ENCODE assay signal across 1 cellular context in the genomic region with DNA sequence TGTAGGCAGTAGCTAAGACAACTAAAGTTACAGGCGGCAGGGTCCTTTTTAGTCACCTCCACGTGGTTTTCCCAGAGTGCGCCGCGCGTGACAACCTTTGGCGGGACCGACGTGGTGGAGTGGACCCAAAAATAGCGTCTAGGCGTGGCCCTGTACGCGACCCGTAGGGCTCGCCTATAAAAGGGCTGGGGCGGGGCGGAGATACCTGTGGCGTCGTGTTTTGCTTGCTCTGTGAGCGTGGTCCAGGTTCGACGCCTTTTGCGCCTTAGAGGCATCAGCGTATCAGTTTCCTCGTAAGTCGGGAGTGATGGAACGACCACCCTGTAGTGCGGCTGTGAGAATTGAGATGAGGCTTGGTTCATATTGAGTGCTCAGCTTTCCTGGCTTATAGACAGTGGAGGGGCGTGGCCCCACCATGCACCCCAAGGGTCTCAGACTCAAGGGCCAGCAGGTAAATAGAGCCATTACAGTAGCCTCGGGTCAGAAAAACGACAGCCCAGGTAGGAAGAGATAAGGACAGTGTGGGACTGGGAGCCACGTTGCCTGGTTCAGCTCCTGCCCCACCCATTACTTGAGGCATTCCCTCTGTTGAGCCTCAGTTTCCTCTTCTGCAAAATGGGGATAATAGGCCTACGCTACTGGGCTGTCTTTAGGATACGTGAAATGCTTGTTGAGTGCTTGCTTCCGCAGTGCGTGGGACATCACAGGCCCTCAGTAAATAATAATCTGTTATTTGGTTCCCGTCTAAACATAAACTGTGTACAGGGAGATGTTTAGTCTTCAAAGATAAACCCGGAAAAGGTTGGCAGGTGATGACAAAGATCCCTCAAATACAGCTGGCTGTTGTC.
TF ChIP-seq lines count a peak whose summit lies in the region.

No MANE protein-coding gene starts in this region.

TF ChIP-seq in HepG2, 621 proteins besides CTCF, POLR2A, EP300 and RAD21 (continued from another document and continues in another):
- TF ChIP-seq, protein P1, sequence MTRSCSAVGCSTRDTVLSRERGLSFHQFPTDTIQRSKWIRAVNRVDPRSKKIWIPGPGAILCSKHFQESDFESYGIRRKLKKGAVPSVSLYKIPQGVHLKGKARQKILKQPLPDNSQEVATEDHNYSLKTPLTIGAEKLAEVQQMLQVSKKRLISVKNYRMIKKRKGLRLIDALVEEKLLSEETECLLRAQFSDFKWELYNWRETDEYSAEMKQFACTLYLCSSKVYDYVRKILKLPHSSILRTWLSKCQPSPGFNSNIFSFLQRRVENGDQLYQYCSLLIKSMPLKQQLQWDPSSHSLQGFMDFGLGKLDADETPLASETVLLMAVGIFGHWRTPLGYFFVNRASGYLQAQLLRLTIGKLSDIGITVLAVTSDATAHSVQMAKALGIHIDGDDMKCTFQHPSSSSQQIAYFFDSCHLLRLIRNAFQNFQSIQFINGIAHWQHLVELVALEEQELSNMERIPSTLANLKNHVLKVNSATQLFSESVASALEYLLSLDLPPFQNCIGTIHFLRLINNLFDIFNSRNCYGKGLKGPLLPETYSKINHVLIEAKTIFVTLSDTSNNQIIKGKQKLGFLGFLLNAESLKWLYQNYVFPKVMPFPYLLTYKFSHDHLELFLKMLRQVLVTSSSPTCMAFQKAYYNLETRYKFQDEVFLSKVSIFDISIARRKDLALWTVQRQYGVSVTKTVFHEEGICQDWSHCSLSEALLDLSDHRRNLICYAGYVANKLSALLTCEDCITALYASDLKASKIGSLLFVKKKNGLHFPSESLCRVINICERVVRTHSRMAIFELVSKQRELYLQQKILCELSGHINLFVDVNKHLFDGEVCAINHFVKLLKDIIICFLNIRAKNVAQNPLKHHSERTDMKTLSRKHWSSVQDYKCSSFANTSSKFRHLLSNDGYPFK (CRISPR knock-in tag; IDR thresholded peaks at IDR 0.05; ENCODE audit: borderline replicate concordance): peak; percentile 77; the same call in 1 of the 2 replicates
- TF ChIP-seq NBN (conservative IDR thresholded peaks at IDR 0.05) (no peak), SNAPC2 (CRISPR knock-in tag; IDR thresholded peaks at IDR 0.05) (peak; percentile 80; the same call in 1 of the 2 replicates), BRD4 (CRISPR knock-in tag; IDR thresholded peaks at IDR 0.05) (peak; percentile 54; the same call in 1 of the 2 replicates), RARG (CRISPR knock-in tag; IDR thresholded peaks at IDR 0.05; ENCODE audit: low read depth) (no peak), ZNF224 (CRISPR knock-in tag; IDR thresholded peaks at IDR 0.05) (peak; percentile 59; the same call in 1 of the 2 replicates), MTA1 (CRISPR knock-in tag; IDR thresholded peaks at IDR 0.05; ENCODE audit: borderline replicate concordance) (peak; percentile 31; the same call in 1 of the 2 replicates), GPN1 (CRISPR knock-in tag; IDR thresholded peaks at IDR 0.05; ENCODE audit: borderline replicate concordance) (no peak), JDP2 (CRISPR knock-in tag; IDR thresholded peaks at IDR 0.05; ENCODE audit: borderline replicate concordance) (no peak), ZNF75D (CRISPR knock-in tag; IDR thresholded peaks at IDR 0.05; ENCODE audit: borderline replicate concordance) (peak; percentile 19; the same call in 1 of the 2 replicates), RFXAP (CRISPR knock-in tag; IDR thresholded peaks at IDR 0.05; ENCODE audit: borderline replicate concordance) (0 out of 2 replicates have a peak, but pooled peaks have one; percentile 5), TOE1 (CRISPR knock-in tag; IDR thresholded peaks at IDR 0.05) (no peak), ZNF773 (CRISPR knock-in tag; IDR thresholded peaks at IDR 0.05; ENCODE audit: borderline replicate concordance) (peak; percentile 72; the same call in 1 of the 2 replicates), CC2D1A (CRISPR knock-in tag; IDR thresholded peaks at IDR 0.05) (no peak), ZNF501 (CRISPR knock-in tag; IDR thresholded peaks at IDR 0.05) (peak; percentile 90), MZF1 (CRISPR knock-in tag; IDR thresholded peaks at IDR 0.05; ENCODE audit: borderline replicate concordance) (no peak), EED (CRISPR knock-in tag; IDR thresholded peaks at IDR 0.05) (peak; percentile 48; the same call in 1 of the 2 replicates), ZNF768 (CRISPR knock-in tag; IDR thresholded peaks at IDR 0.05) (no peak), ZNF432 (CRISPR knock-in tag; IDR thresholded peaks at IDR 0.05; ENCODE audit: borderline replicate concordance) (no peak), KDM5A (IDR thresholded peaks at IDR 0.05; ENCODE audit: borderline replicate concordance, low read length) (no peak), HOXA9 (CRISPR knock-in tag; IDR thresholded peaks at IDR 0.05; ENCODE audit: borderline replicate concordance) (no peak), IKZF1 (IDR thresholded peaks at IDR 0.05) (no peak), ZNF615 (CRISPR knock-in tag; IDR thresholded peaks at IDR 0.05; ENCODE audit: borderline replicate concordance) (0 out of 2 replicates have a peak, but pooled peaks have one; percentile 46), HMG20B (CRISPR knock-in tag; conservative IDR thresholded peaks at IDR 0.05) (no peak), ZNF709 (CRISPR knock-in tag; IDR thresholded peaks at IDR 0.05) (peak; percentile 28), CEBPB (IDR thresholded peaks at IDR 0.05; ENCODE audit: borderline replicate concordance, low read depth, low read length) (no peak), MIER3 (CRISPR knock-in tag; IDR thresholded peaks at IDR 0.05; ENCODE audit: borderline replicate concordance) (no peak)
- TF ChIP-seq, protein P2, sequence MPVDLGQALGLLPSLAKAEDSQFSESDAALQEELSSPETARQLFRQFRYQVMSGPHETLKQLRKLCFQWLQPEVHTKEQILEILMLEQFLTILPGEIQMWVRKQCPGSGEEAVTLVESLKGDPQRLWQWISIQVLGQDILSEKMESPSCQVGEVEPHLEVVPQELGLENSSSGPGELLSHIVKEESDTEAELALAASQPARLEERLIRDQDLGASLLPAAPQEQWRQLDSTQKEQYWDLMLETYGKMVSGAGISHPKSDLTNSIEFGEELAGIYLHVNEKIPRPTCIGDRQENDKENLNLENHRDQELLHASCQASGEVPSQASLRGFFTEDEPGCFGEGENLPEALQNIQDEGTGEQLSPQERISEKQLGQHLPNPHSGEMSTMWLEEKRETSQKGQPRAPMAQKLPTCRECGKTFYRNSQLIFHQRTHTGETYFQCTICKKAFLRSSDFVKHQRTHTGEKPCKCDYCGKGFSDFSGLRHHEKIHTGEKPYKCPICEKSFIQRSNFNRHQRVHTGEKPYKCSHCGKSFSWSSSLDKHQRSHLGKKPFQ (CRISPR knock-in tag; IDR thresholded peaks at IDR 0.05; ENCODE audit: insufficient replicate concordance): no peak
- TF ChIP-seq, protein P3, sequence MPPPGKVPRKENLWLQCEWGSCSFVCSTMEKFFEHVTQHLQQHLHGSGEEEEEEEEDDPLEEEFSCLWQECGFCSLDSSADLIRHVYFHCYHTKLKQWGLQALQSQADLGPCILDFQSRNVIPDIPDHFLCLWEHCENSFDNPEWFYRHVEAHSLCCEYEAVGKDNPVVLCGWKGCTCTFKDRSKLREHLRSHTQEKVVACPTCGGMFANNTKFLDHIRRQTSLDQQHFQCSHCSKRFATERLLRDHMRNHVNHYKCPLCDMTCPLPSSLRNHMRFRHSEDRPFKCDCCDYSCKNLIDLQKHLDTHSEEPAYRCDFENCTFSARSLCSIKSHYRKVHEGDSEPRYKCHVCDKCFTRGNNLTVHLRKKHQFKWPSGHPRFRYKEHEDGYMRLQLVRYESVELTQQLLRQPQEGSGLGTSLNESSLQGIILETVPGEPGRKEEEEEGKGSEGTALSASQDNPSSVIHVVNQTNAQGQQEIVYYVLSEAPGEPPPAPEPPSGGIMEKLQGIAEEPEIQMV (CRISPR knock-in tag; IDR thresholded peaks at IDR 0.05; ENCODE audit: low read depth): no peak; the same call in 1 of the 2 replicates
- TF ChIP-seq, protein P4, sequence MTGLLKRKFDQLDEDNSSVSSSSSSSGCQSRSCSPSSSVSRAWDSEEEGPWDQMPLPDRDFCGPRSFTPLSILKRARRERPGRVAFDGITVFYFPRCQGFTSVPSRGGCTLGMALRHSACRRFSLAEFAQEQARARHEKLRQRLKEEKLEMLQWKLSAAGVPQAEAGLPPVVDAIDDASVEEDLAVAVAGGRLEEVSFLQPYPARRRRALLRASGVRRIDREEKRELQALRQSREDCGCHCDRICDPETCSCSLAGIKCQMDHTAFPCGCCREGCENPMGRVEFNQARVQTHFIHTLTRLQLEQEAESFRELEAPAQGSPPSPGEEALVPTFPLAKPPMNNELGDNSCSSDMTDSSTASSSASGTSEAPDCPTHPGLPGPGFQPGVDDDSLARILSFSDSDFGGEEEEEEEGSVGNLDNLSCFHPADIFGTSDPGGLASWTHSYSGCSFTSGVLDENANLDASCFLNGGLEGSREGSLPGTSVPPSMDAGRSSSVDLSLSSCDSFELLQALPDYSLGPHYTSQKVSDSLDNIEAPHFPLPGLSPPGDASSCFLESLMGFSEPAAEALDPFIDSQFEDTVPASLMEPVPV (CRISPR knock-in tag; IDR thresholded peaks at IDR 0.05): peak; percentile 85; the same call in 1 of the 2 replicates
- TF ChIP-seq, protein P5, sequence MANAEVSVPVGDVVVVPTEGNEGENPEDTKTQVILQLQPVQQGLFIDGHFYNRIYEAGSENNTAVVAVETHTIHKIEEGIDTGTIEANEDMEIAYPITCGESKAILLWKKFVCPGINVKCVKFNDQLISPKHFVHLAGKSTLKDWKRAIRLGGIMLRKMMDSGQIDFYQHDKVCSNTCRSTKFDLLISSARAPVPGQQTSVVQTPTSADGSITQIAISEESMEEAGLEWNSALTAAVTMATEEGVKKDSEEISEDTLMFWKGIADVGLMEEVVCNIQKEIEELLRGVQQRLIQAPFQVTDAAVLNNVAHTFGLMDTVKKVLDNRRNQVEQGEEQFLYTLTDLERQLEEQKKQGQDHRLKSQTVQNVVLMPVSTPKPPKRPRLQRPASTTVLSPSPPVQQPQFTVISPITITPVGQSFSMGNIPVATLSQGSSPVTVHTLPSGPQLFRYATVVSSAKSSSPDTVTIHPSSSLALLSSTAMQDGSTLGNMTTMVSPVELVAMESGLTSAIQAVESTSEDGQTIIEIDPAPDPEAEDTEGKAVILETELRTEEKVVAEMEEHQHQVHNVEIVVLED (CRISPR knock-in tag; IDR thresholded peaks at IDR 0.05; ENCODE audit: borderline replicate concordance): peak; percentile 78
- TF ChIP-seq, protein P6, sequence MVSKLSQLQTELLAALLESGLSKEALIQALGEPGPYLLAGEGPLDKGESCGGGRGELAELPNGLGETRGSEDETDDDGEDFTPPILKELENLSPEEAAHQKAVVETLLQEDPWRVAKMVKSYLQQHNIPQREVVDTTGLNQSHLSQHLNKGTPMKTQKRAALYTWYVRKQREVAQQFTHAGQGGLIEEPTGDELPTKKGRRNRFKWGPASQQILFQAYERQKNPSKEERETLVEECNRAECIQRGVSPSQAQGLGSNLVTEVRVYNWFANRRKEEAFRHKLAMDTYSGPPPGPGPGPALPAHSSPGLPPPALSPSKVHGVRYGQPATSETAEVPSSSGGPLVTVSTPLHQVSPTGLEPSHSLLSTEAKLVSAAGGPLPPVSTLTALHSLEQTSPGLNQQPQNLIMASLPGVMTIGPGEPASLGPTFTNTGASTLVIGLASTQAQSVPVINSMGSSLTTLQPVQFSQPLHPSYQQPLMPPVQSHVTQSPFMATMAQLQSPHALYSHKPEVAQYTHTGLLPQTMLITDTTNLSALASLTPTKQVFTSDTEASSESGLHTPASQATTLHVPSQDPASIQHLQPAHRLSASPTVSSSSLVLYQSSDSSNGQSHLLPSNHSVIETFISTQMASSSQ (IDR thresholded peaks at IDR 0.05; ENCODE audit: low read depth): no peak
- TF ChIP-seq, protein P6 (CRISPR knock-in tag; IDR thresholded peaks at IDR 0.05; ENCODE audit: borderline replicate concordance): no peak; the same call in 1 of the 2 replicates
- TF ChIP-seq, protein P7, sequence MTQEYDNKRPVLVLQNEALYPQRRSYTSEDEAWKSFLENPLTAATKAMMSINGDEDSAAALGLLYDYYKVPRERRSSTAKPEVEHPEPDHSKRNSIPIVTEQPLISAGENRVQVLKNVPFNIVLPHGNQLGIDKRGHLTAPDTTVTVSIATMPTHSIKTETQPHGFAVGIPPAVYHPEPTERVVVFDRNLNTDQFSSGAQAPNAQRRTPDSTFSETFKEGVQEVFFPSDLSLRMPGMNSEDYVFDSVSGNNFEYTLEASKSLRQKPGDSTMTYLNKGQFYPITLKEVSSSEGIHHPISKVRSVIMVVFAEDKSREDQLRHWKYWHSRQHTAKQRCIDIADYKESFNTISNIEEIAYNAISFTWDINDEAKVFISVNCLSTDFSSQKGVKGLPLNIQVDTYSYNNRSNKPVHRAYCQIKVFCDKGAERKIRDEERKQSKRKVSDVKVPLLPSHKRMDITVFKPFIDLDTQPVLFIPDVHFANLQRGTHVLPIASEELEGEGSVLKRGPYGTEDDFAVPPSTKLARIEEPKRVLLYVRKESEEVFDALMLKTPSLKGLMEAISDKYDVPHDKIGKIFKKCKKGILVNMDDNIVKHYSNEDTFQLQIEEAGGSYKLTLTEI (CRISPR knock-in tag; conservative IDR thresholded peaks at IDR 0.05): no peak
- TF ChIP-seq, protein P8, sequence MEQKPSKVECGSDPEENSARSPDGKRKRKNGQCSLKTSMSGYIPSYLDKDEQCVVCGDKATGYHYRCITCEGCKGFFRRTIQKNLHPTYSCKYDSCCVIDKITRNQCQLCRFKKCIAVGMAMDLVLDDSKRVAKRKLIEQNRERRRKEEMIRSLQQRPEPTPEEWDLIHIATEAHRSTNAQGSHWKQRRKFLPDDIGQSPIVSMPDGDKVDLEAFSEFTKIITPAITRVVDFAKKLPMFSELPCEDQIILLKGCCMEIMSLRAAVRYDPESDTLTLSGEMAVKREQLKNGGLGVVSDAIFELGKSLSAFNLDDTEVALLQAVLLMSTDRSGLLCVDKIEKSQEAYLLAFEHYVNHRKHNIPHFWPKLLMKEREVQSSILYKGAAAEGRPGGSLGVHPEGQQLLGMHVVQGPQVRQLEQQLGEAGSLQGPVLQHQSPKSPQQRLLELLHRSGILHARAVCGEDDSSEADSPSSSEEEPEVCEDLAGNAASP (CRISPR knock-in tag; IDR thresholded peaks at IDR 0.05; ENCODE audit: borderline replicate concordance): no peak
- TF ChIP-seq, protein P9, sequence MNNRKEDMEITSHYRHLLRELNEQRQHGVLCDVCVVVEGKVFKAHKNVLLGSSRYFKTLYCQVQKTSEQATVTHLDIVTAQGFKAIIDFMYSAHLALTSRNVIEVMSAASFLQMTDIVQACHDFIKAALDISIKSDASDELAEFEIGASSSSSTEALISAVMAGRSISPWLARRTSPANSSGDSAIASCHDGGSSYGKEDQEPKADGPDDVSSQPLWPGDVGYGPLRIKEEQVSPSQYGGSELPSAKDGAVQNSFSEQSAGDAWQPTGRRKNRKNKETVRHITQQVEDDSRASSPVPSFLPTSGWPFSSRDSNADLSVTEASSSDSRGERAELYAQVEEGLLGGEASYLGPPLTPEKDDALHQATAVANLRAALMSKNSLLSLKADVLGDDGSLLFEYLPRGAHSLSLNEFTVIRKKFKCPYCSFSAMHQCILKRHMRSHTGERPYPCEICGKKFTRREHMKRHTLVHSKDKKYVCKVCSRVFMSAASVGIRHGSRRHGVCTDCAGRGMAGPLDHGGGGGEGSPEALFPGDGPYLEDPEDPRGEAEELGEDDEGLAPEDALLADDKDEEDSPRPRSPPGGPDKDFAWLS (CRISPR knock-in tag; IDR thresholded peaks at IDR 0.05; ENCODE audit: borderline replicate concordance): no peak
